ENCODE assay signal across 11 cellular contexts in genomic region chr10:6721480-6721879, GRCh38.
A peak's percentile ranks its signal among the peaks of the same experiment; 100 is the strongest.
DNase-seq lines count a peak whose midpoint lies in the region; ATAC-seq and TF ChIP-seq lines count a peak whose summit lies in the region.
"Had no signal": no experiment of that assay in that cellular context is flagged by ENCODE, and none has a peak within 500 bp of the region (broad histone marks: within the 10 kb centered on the region; RNA-seq: fewer than 3 reads in every experiment).

No MANE protein-coding gene starts in this region.

- H3K4me3 ChIP-seq in body of pancreas (no peak overlapping the region), right cardiac atrium (ENCODE audit: low read length) (no peak overlapping the region), skeletal muscle tissue (ENCODE audit: low read length in 3 of 3) (peak overlapping the region in 2 of 3 donors; percentile 5 to 14)
- H3K4me3 ChIP-seq: ovary, tibial nerve had no signal

- no peaks in the 10 kb centered on the region for H3K36me3 ChIP-seq in body of pancreas (replicated peaks in 1 of 2; ENCODE audit: insufficient read depth in 1 of 2, low read depth in 2 of 2)
- H3K36me3 ChIP-seq in skeletal muscle tissue (ENCODE audit: control insufficient read depth in 3 of 3, insufficient read depth in 3 of 3, low read length in 3 of 3), result no peaks in the 10 kb centered on the region
- H3K36me3 ChIP-seq: ovary, tibial nerve had no signal

- intact Hi-C loops in body of pancreas (cut with DNase I), result no loop called here
- intact Hi-C loops in right cardiac atrium (cut with DNase I), result no loop called here
- intact Hi-C loops in posterior vena cava (cut with DNase I), result loop anchor here in 1 of 2 donors (10.0 kb wide), 1 partner anchor 233 kb away; no protein-coding TSS in a partner anchor

- DNase-seq in HCEC 1CT (peak; percentile 98), body of pancreas (peak in 3 of 4 donors; percentile 7 to 28 (median 14)), right cardiac atrium (peak; percentile 43 to 55 (median 55)), NCI-H1105 (lab: John Stamatoyannopoulos, UW) (no peak), posterior vena cava (ENCODE audit: low spot score) (no peak)
- DNase-seq: cortex of kidney had no signal

- H3K9ac ChIP-seq in skeletal muscle tissue (ENCODE audit: low read depth in 1 of 3, low read length in 3 of 3), result no peak overlapping the region

- 20 to 23% methylated on average over 7 of the region's 7 CpGs for WGBS in body of pancreas, 2 donors
- 23% methylated on average over 7 of the region's 7 CpGs for WGBS in right cardiac atrium

- H3K9me3 ChIP-seq in body of pancreas (no peaks in the 10 kb centered on the region), right cardiac atrium (ENCODE audit: control insufficient read depth, low read length) (no peaks in the 10 kb centered on the region), skeletal muscle tissue (ENCODE audit: control insufficient read depth in 3 of 3, low read length in 3 of 3) (no peaks in the 10 kb centered on the region)
- H3K9me3 ChIP-seq: ovary, tibial nerve had no signal

- TF ChIP-seq CTCF in body of pancreas (IDR thresholded peaks at IDR 0.05), result no peak

- TF ChIP-seq POLR2A in body of pancreas (IDR thresholded peaks at IDR 0.05), result no peak

- H3K27me3 ChIP-seq in body of pancreas (peaks cover 0 to 8% of the 10 kb centered on the region in 2 donors), right cardiac atrium (ENCODE audit: control insufficient read depth, insufficient read depth) (no peaks in the 10 kb centered on the region), skeletal muscle tissue (ENCODE audit: control insufficient read depth in 3 of 3, insufficient read depth in 3 of 3, low read length in 3 of 3) (no peaks in the 10 kb centered on the region)
- H3K27me3 ChIP-seq: ovary, tibial nerve had no signal

- ATAC-seq in body of pancreas, result peak; percentile 48
- peak; percentile 77 to 89 for ATAC-seq in right cardiac atrium
- no peak for ATAC-seq in HG02759 (IDR thresholded peaks at IDR 0.05; ENCODE audit: unreplicated experiment)
- ATAC-seq in GM18868 (IDR thresholded peaks at IDR 0.05; ENCODE audit: unreplicated experiment), result no peak

- H3K4me1 ChIP-seq in body of pancreas (no peaks in the 10 kb centered on the region), right cardiac atrium (ENCODE audit: control insufficient read depth, insufficient read depth, low read length) (no peaks in the 10 kb centered on the region), skeletal muscle tissue (ENCODE audit: control insufficient read depth in 3 of 3, insufficient read depth in 3 of 3, low read length in 3 of 3) (peaks cover 11 to 14% (median 12%) of the 10 kb centered on the region in 3 donors)

- H3K27ac ChIP-seq in body of pancreas (peak overlapping the region in 2 of 4 donors; percentile 3 to 12), right cardiac atrium (ENCODE audit: low read length) (peak overlapping the region; percentile 54), skeletal muscle tissue (ENCODE audit: low read depth, low read length) (peak overlapping the region; percentile 36)
- H3K27ac ChIP-seq: ovary had no signal

Comparison
In these comparisons a context has a peak if more than half of its experiments do, and no peak if none do; other contexts are left out.
1. DNase-seq: peak in HCEC 1CT (single experiment), body of pancreas (3 of 4) and right cardiac atrium (3 of 3); none in NCI-H1105 (single experiment) and posterior vena cava (single experiment).
2. ATAC-seq: peak in body of pancreas (single experiment) and right cardiac atrium (2 of 2); none in HG02759 (single experiment) and GM18868 (single experiment).
3. H3K4me3 ChIP-seq: peak in skeletal muscle tissue (2 of 3); none in body of pancreas (0 of 2) and right cardiac atrium (single experiment).